Comparison of ENCODE assay signal across 1 cellular context in the genomic region with DNA sequence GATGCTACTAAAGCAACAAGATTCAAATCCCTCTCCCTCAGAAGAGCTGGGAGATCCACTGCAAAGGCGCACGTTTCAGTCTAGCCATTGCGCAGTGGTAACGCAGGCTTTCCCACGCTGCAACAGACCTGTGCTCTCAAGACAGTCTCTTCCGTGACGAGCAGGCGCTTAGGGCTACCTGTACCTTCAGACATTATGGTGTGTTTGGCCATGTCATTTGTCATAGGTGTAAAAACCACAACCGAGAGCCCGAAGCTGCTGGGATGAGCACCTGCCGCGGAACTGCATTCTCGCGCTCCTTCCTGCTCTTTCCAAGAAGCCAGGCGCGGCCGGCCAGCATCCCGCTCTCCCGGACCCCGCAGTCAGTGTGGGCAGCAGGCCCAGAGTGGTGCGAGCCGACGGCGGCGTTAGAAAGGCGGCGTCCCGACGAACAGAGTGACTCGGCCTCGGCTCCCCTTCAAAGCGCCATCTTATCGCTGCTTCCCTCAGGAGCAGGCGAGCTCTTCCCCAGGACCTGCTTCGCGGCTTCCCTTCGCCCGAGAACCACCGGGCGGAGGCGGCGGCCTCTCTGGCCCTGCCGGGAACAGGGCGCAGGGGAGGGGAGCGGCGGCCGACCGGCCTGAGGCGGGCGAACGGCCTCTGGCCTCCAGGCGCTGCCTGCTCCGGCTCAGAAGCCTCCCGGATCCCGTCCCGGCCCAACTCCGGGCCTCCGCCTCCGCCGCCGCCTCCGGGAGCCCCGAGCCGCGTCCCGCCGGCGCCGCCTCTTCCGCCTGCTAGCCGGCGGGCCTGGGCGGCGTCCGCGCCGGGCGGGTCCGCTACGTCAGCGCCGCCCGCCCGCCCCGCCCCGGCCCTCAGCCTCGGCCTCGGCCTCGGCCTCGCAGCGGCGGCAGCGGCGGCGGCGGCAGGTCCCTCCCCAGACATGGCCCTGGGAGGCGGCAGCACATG.
TF ChIP-seq lines count a peak whose summit lies in the region.

A gene with protein sequence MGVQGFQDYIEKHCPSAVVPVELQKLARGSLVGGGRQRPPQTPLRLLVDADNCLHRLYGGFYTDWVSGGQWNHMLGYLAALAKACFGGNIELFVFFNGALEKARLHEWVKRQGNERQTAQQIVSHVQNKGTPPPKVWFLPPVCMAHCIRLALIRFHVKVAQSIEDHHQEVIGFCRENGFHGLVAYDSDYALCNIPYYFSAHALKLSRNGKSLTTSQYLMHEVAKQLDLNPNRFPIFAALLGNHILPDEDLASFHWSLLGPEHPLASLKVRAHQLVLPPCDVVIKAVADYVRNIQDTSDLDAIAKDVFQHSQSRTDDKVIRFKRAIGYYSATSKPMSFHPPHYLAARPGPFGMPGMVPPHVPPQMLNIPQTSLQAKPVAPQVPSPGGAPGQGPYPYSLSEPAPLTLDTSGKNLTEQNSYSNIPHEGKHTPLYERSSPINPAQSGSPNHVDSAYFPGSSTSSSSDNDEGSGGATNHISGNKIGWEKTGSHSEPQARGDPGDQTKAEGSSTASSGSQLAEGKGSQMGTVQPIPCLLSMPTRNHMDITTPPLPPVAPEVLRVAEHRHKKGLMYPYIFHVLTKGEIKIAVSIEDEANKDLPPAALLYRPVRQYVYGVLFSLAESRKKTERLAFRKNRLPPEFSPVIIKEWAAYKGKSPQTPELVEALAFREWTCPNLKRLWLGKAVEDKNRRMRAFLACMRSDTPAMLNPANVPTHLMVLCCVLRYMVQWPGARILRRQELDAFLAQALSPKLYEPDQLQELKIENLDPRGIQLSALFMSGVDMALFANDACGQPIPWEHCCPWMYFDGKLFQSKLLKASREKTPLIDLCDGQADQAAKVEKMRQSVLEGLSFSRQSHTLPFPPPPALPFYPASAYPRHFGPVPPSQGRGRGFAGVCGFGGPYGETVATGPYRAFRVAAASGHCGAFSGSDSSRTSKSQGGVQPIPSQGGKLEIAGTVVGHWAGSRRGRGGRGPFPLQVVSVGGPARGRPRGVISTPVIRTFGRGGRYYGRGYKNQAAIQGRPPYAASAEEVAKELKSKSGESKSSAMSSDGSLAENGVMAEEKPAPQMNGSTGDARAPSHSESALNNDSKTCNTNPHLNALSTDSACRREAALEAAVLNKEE (plus strand): TSS at position 869 of the 945 bp plus-strand sequence. CDS start 231 bp downstream, outside the sequence.

TF ChIP-seq in PFSK-1, 5 proteins besides CTCF, POLR2A, EP300 and RAD21 (continued from another document):
- peak; percentile 43; the same call in 1 of the 2 replicates for TF ChIP-seq POLR2AphosphoS5 (IDR thresholded peaks at IDR 0.05; ENCODE audit: low read depth, low read length)
- TF ChIP-seq TAF1 (IDR thresholded peaks at IDR 0.05; ENCODE audit: borderline replicate concordance, insufficient read depth, low read length), result 0 out of 2 replicates have a peak, but pooled peaks have one; percentile 40
